In the genomic region with DNA sequence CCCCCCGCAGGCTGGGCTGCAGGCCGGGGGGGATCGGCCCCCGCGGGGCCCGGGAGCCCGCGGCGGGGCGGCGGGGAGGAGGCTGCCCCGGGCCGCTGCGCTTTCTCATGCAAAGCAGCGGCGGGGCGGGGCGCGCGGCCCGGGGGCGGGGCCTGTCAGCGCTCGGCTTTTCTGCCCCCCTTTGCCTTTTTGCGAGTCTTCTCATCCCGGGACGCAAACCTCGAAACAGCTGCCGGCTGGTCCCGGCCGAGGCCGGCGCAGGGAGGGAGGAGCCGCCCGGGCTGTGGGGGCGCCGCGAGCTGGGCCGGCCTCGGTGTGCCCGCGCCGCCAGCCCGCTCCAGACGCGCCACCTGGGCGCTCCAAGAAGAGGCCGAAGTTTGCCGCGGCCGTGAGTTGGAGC, we compare ENCODE assay signal across 8 cellular contexts. TPM values are rescaled to one million over a fixed set of nuclear protein-coding genes. Genes with fewer than 3 reads are reported as not detected.
DNase-seq lines count a peak whose midpoint lies in the region; ATAC-seq lines count a peak whose summit lies in the region.

A gene with protein sequence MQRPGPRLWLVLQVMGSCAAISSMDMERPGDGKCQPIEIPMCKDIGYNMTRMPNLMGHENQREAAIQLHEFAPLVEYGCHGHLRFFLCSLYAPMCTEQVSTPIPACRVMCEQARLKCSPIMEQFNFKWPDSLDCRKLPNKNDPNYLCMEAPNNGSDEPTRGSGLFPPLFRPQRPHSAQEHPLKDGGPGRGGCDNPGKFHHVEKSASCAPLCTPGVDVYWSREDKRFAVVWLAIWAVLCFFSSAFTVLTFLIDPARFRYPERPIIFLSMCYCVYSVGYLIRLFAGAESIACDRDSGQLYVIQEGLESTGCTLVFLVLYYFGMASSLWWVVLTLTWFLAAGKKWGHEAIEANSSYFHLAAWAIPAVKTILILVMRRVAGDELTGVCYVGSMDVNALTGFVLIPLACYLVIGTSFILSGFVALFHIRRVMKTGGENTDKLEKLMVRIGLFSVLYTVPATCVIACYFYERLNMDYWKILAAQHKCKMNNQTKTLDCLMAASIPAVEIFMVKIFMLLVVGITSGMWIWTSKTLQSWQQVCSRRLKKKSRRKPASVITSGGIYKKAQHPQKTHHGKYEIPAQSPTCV (plus strand): TSS at position 198 of the 400 bp plus-strand sequence. CDS start 479 bp downstream, outside the sequence.

- no peaks in the 10 kb centered on the region for H3K79me1 ChIP-seq in trophoblast cell (ENCODE audit: low read length)

- H3K36me3 ChIP-seq in trophoblast cell (ENCODE audit: control insufficient read depth in 1 of 2, insufficient read depth in 2 of 2, low read length in 2 of 2) = no peaks in the 10 kb centered on the region

- peak within 1 kb of the TSS; percentile 61 for H3K4me3 ChIP-seq in trophoblast cell (ENCODE audit: low read depth, low read length)

- no CpG with 5 or more reads among the region's 51 CpGs for WGBS in trophoblast cell (ENCODE audit: extremely low coverage, insufficient coverage, insufficient read length)

- peak within 1 kb of the TSS; percentile 63 for H2AFZ ChIP-seq in trophoblast cell (ENCODE audit: insufficient read depth, low read length, poor library complexity)

- H2BK5ac ChIP-seq in trophoblast cell (ENCODE audit: low read depth, low read length, poor library complexity) = no peak within 1 kb of the TSS

- peaks cover 12% of the 10 kb centered on the region for H3K9me3 ChIP-seq in trophoblast cell (ENCODE audit: insufficient read depth, low read depth, low read length)

- H4K8ac ChIP-seq in trophoblast cell (ENCODE audit: low read depth, low read length) = no peak within 1 kb of the TSS

- no peak within 1 kb of the TSS for H3K9ac ChIP-seq in trophoblast cell (ENCODE audit: low read length)

- peaks cover 7 to 10% of the 10 kb centered on the region in 2 experiments for H3K4me1 ChIP-seq in trophoblast cell (ENCODE audit: control insufficient read depth in 1 of 2, insufficient read depth in 2 of 2, low read length in 2 of 2)

- H3K27me3 ChIP-seq in trophoblast cell (ENCODE audit: insufficient read depth, low read length) = peaks cover 79% of the 10 kb centered on the region

- no peak within 1 kb of the TSS for H2AK5ac ChIP-seq in trophoblast cell (ENCODE audit: low read length)

- no peak within 1 kb of the TSS for H3K14ac ChIP-seq in trophoblast cell (ENCODE audit: low read length)

- no peak within 1 kb of the TSS for H3K23ac ChIP-seq in trophoblast cell (ENCODE audit: low read length)

- no peak within 1 kb of the TSS for H3K27ac ChIP-seq in trophoblast cell (ENCODE audit: low read depth, low read length)

- H3K18ac ChIP-seq in trophoblast cell (ENCODE audit: low read length) = no peak within 1 kb of the TSS

- H3K79me2 ChIP-seq in trophoblast cell (ENCODE audit: control insufficient read depth, insufficient read depth, low read length, poor library complexity) = no peaks in the 10 kb centered on the region

- H2BK120ac ChIP-seq in trophoblast cell (ENCODE audit: insufficient read depth, low read length, poor library complexity) = no peak within 1 kb of the TSS

- H2BK12ac ChIP-seq in trophoblast cell (ENCODE audit: low read length) = no peak within 1 kb of the TSS

- H3K4me2 ChIP-seq in trophoblast cell (ENCODE audit: low read length) = peak within 1 kb of the TSS; percentile 95

- peak; percentile 35 for DNase-seq in COLO668 (lab: John Stamatoyannopoulos, UW; ENCODE audit: unreplicated experiment)
- peak; percentile 37 for DNase-seq in SW480 (ENCODE audit: low spot score)
- DNase-seq in Right ventricle myocardium inferior (ENCODE audit: missing footprints) = no peak
- DNase-seq in trophoblast cell = peak in 1 of 2 donors; percentile 38
- no peak for DNase-seq in AML-193 (lab: John Stamatoyannopoulos, UW)
- no peak for DNase-seq in effector CD4-positive, alpha-beta T cell
- DNase-seq in NCI-H1092 (lab: John Stamatoyannopoulos, UW) = no peak

- no peak within 1 kb of the TSS for H4K91ac ChIP-seq in trophoblast cell (ENCODE audit: low read depth, low read length)

- H4K12ac ChIP-seq in trophoblast cell (ENCODE audit: low read depth, low read length) = no peak within 1 kb of the TSS

- intact Hi-C loops in Right ventricle myocardium inferior (cut with DNase I) = no loop called here

- ATAC-seq in Right ventricle myocardium inferior (peak; percentile 44), HG03175 (IDR thresholded peaks at IDR 0.05; ENCODE audit: unreplicated experiment) (no peak)

- H3K4ac ChIP-seq in trophoblast cell (ENCODE audit: low read depth, low read length) = no peak within 1 kb of the TSS

RNA-seq across cellular contexts. Expression of the gene that starts here (rescaled TPM):
- total RNA-seq in Right ventricle myocardium inferior = not detected
- 3.0 and 3.2 TPM in 2 replicates for polyA plus RNA-seq in trophoblast cell (2013)

Comparison
In these comparisons a context has a peak if more than half of its experiments do, and no peak if none do; other contexts are left out.
1. Peak in ATAC-seq in Right ventricle myocardium inferior; RNA of the gene not detected or under 1 TPM.
2. DNase-seq: peak in COLO668 (single experiment) and SW480 (single experiment); none in Right ventricle myocardium inferior (single experiment), AML-193 (0 of 2), effector CD4-positive, alpha-beta T cell (single experiment) and NCI-H1092 (single experiment).